Comparison of ENCODE assay signal across 8 cellular contexts in genomic region chr2:196233033-196233807, GRCh38.
DNase-seq lines count a peak whose midpoint lies in the region; ATAC-seq and TF ChIP-seq lines count a peak whose summit lies in the region.

No MANE protein-coding gene starts in this region.

- CTCF ChIA-PET in CD4-positive, alpha-beta T cell (lab: Charles Lee) = interaction anchor here (0.9 to 1.6 kb wide), 6 partner anchors 16 to 165 kb away, joined by 3 to 4 read pairs (median 4); partner anchors contain the start of gene DNAH7

- no peaks in the 10 kb centered on the region for H3K27me3 ChIP-seq in CD4-positive, alpha-beta T cell (ENCODE audit: control insufficient read depth, insufficient read depth, low read length)
- H3K27me3 ChIP-seq in Loucy (ENCODE audit: insufficient read depth, low read length, poor library complexity, severe bottlenecking) = no peaks in the 10 kb centered on the region
- no peaks in the 10 kb centered on the region for H3K27me3 ChIP-seq in brain microvascular endothelial cell (replicated peaks)

- no peaks in the 10 kb centered on the region for H3K36me3 Mint-ChIP-seq in CD4-positive, alpha-beta T cell (ENCODE audit: low read depth)
- peaks cover 7% of the 10 kb centered on the region for H3K36me3 Mint-ChIP-seq in mesothelial cell of epicardium

- peak overlapping the region; percentile 15 for H3K9ac ChIP-seq in Loucy (ENCODE audit: low read depth, low read length, poor library complexity, severe bottlenecking)

- H3F3A ChIP-seq in Loucy (ENCODE audit: low read depth) = peaks cover 4% of the 10 kb centered on the region; the same call in 1 of the 2 replicates

- H3K4me1 ChIP-seq in Loucy (ENCODE audit: insufficient read depth, low read length, poor library complexity, severe bottlenecking) = peaks cover 33% of the 10 kb centered on the region

- H3K27ac ChIP-seq in CD4-positive, alpha-beta T cell (ENCODE audit: low read depth, low read length) = peak overlapping the region; percentile 63
- H3K27ac ChIP-seq in brain microvascular endothelial cell = peak overlapping the region; percentile 57

- no peaks in the 10 kb centered on the region for H3K79me2 ChIP-seq in Loucy (ENCODE audit: insufficient read depth, low read length)

- no peak for TF ChIP-seq CTCF in CD4-positive, alpha-beta T cell (IDR thresholded peaks at IDR 0.05)
- no peak for TF ChIP-seq CTCF in Loucy (conservative IDR thresholded peaks at IDR 0.05; ENCODE audit: low read length)
- TF ChIP-seq CTCF in brain microvascular endothelial cell (IDR thresholded peaks at IDR 0.05; ENCODE audit: low read depth, low read length, missing control alignments) = no peak
- TF ChIP-seq CTCF in mesothelial cell of epicardium (IDR thresholded peaks at IDR 0.05; ENCODE audit: unreplicated experiment) = no peak

- in situ Hi-C loops in brain microvascular endothelial cell (cut with HindIII; ENCODE audit: low pct_ligation_motif_present, low sequenced_read_pairs) = no loop called here

- peak overlapping the region; percentile 23 for H3K4me3 Mint-ChIP-seq in CD4-positive, alpha-beta T cell
- H3K4me3 Mint-ChIP-seq in mesothelial cell of epicardium = no peak overlapping the region

- H2AFZ ChIP-seq in Loucy (ENCODE audit: low read length) = peak overlapping the region; percentile 3; the same call in 1 of the 2 replicates

- intact Hi-C loops in CD4-positive, alpha-beta T cell (cut with DNase I, micrococcal nuclease) = loop anchor here in 1 of 2 experiments (5.0 kb wide), 1 partner anchor 34 kb away; no protein-coding TSS in a partner anchor

- H4K20me1 ChIP-seq in Loucy (ENCODE audit: insufficient read depth, low read length, poor library complexity, severe bottlenecking) = no peaks in the 10 kb centered on the region

- POLR2A ChIA-PET in CD4-positive, alpha-beta T cell (lab: Charles Lee) = interaction anchor here (0.8 to 5.2 kb wide), 20 partner anchors 8 to 73 kb away, joined by 3 to 58 read pairs (median 7); partner anchors contain the start of gene STK17B

- H3K9me3 Mint-ChIP-seq in CD4-positive, alpha-beta T cell = no peaks in the 10 kb centered on the region
- peaks cover 16% of the 10 kb centered on the region for H3K9me3 Mint-ChIP-seq in mesothelial cell of epicardium

- peak overlapping the region; percentile 97 for H3K27ac Mint-ChIP-seq in CD4-positive, alpha-beta T cell
- H3K27ac Mint-ChIP-seq in mesothelial cell of epicardium = peak overlapping the region; percentile 85

- no peak for ATAC-seq in CD4-positive, alpha-beta T cell (ENCODE audit: poor library complexity)
- ATAC-seq in GM21515 (IDR thresholded peaks at IDR 0.05; ENCODE audit: unreplicated experiment) = peak; percentile 7
- no peak for ATAC-seq in GM18861 (IDR thresholded peaks at IDR 0.05; ENCODE audit: unreplicated experiment)

- no peaks in the 10 kb centered on the region for H3K9me2 ChIP-seq in Loucy (replicated peaks; ENCODE audit: low read depth, low read length)

- H3K4me3 ChIP-seq in Loucy (ENCODE audit: low read length, poor library complexity, severe bottlenecking) = peak overlapping the region; percentile 30
- H3K4me3 ChIP-seq in brain microvascular endothelial cell (ENCODE audit: low read depth, low read length) = no peak overlapping the region

- DNase-seq in CD4-positive, alpha-beta T cell = no peak
- DNase-seq in brain microvascular endothelial cell (peak; percentile 62), mesothelial cell of epicardium (ENCODE audit: low spot score in 2 of 2, unreplicated experiment in 2 of 2) (no peak), KG1 (lab: John Stamatoyannopoulos, UW) (no peak), HuH-7.5 (ENCODE audit: low spot score) (no peak)

- H3K4me2 ChIP-seq in Loucy (ENCODE audit: low read depth, low read length, poor library complexity, severe bottlenecking) = peak overlapping the region; percentile 53

- no peaks in the 10 kb centered on the region for H3K36me3 ChIP-seq in Loucy (ENCODE audit: insufficient read depth, low read length)
- no peaks in the 10 kb centered on the region for H3K36me3 ChIP-seq in brain microvascular endothelial cell (replicated peaks)

- H3K4me1 Mint-ChIP-seq in CD4-positive, alpha-beta T cell (ENCODE audit: low read depth) = peaks cover 94% of the 10 kb centered on the region
- H3K4me1 Mint-ChIP-seq in mesothelial cell of epicardium = peaks cover 28% of the 10 kb centered on the region

- no peaks in the 10 kb centered on the region for H3K27me3 Mint-ChIP-seq in CD4-positive, alpha-beta T cell
- no peaks in the 10 kb centered on the region for H3K27me3 Mint-ChIP-seq in mesothelial cell of epicardium (ENCODE audit: low read depth)

- no peaks in the 10 kb centered on the region for H3K9me3 ChIP-seq in CD4-positive, alpha-beta T cell (ENCODE audit: control insufficient read depth, low read length)
- H3K9me3 ChIP-seq in Loucy (ENCODE audit: insufficient read depth, low read depth, low read length) = no peaks in the 10 kb centered on the region
